Comparison of ENCODE assay signal across 8 cellular contexts in genomic region chr3:11718582-11719405, GRCh38.
A peak's percentile ranks its signal among the peaks of the same experiment; 100 is the strongest.
DNase-seq lines count a peak whose midpoint lies in the region; ATAC-seq and TF ChIP-seq lines count a peak whose summit lies in the region.

No MANE protein-coding gene starts in this region.

- peaks cover 23% of the 10 kb centered on the region for H3K27me3 Mint-ChIP-seq in activated T-helper 1 cell treated with anti-CD3 and anti-CD28 coated beads, Interleukin-12 subunit alpha, Interleukin-12 subunit beta, Interleukin-2, Interleukin-4 antibody, amounts not matched to agents 30 ng/mL and 10 ng/mL and 1 ng/mL, durations not matched to agents 14 hours and 24 hours and 36 hours (ENCODE audit: insufficient read depth)
- peaks cover 32% of the 10 kb centered on the region for H3K27me3 Mint-ChIP-seq in nephron progenitor cell (ENCODE audit: low read depth, poor library complexity)

- no peaks in the 10 kb centered on the region for H3K36me3 ChIP-seq in tibial nerve

- peak overlapping the region; percentile 78 for H3K27ac Mint-ChIP-seq in activated T-helper 1 cell treated with anti-CD3 and anti-CD28 coated beads, Interleukin-12 subunit alpha, Interleukin-12 subunit beta, Interleukin-2, Interleukin-4 antibody, amounts not matched to agents 30 ng/mL and 10 ng/mL and 1 ng/mL, durations not matched to agents 14 hours and 24 hours and 36 hours
- H3K27ac Mint-ChIP-seq in nephron progenitor cell, result peak overlapping the region; percentile 77

- no peak for TF ChIP-seq POLR2A in tibial nerve (IDR thresholded peaks at IDR 0.05)

- WGBS in tibial nerve, 2 donors, result 0% methylated on average over 12 to 15 of the region's 44 CpGs

- H3K9me3 Mint-ChIP-seq in activated T-helper 1 cell treated with anti-CD3 and anti-CD28 coated beads, Interleukin-12 subunit alpha, Interleukin-12 subunit beta, Interleukin-2, Interleukin-4 antibody, amounts not matched to agents 30 ng/mL and 10 ng/mL and 1 ng/mL, durations not matched to agents 14 hours and 24 hours and 36 hours, result no peaks in the 10 kb centered on the region
- no peaks in the 10 kb centered on the region for H3K9me3 Mint-ChIP-seq in nephron progenitor cell

- ATAC-seq in HG02870 (IDR thresholded peaks at IDR 0.05; ENCODE audit: unreplicated experiment), result peak; percentile 22

- intact Hi-C loops in activated T-helper 1 cell treated with anti-CD3 and anti-CD28 coated beads, Interleukin-12 subunit alpha, Interleukin-12 subunit beta, Interleukin-2, Interleukin-4 antibody, amounts not matched to agents 30 ng/mL and 10 ng/mL and 1 ng/mL, durations not matched to agents 14 hours and 24 hours and 36 hours (cut with micrococcal nuclease), result loop anchor here (1.0 to 10.0 kb wide), 5 partner anchors 47 to 344 kb away; partner anchors contain the start of gene VGLL4

- peaks cover 20% of the 10 kb centered on the region for H3K4me1 Mint-ChIP-seq in activated T-helper 1 cell treated with anti-CD3 and anti-CD28 coated beads, Interleukin-12 subunit alpha, Interleukin-12 subunit beta, Interleukin-2, Interleukin-4 antibody, amounts not matched to agents 30 ng/mL and 10 ng/mL and 1 ng/mL, durations not matched to agents 14 hours and 24 hours and 36 hours (ENCODE audit: low read depth)
- peaks cover 46% of the 10 kb centered on the region for H3K4me1 Mint-ChIP-seq in nephron progenitor cell

- TF ChIP-seq EP300 in tibial nerve (IDR thresholded peaks at IDR 0.05), result peak in 1 of 2 donors; percentile 22

- DNase-seq in activated gamma-delta T cell treated with Interleukin-2 at 50 U/mL for 16 hours, result peak; percentile 9
- DNase-seq in activated gamma-delta T cell (lab: John Stamatoyannopoulos, UW), result no peak
- peak; percentile 62 for DNase-seq in NCI-H748 (lab: John Stamatoyannopoulos, UW; ENCODE audit: unreplicated experiment)
- DNase-seq in activated T-helper 1 cell treated with anti-CD3 and anti-CD28 coated beads, Interleukin-12 subunit alpha, Interleukin-12 subunit beta, Interleukin-2, Interleukin-4 antibody, amounts not matched to agents 30 ng/mL and 10 ng/mL and 1 ng/mL, durations not matched to agents 14 hours and 24 hours and 36 hours (ENCODE audit: low spot score), result peak; percentile 8
- DNase-seq in fibroblast of peridontal ligament (ENCODE audit: extremely low read depth), result peak; percentile 61
- DNase-seq in nephron progenitor cell, result peak; percentile 31
- DNase-seq in tibial nerve (ENCODE audit: low spot score in 2 of 2), result peak; percentile 38 to 51

- H3K27ac ChIP-seq in tibial nerve, result peak overlapping the region; percentile 81 to 97 (median 92)

- H3K9me3 ChIP-seq in tibial nerve, result no peaks in the 10 kb centered on the region

- no peaks in the 10 kb centered on the region for H3K27me3 ChIP-seq in tibial nerve

- peak overlapping the region; percentile 86 for H3K4me3 Mint-ChIP-seq in activated T-helper 1 cell treated with anti-CD3 and anti-CD28 coated beads, Interleukin-12 subunit alpha, Interleukin-12 subunit beta, Interleukin-2, Interleukin-4 antibody, amounts not matched to agents 30 ng/mL and 10 ng/mL and 1 ng/mL, durations not matched to agents 14 hours and 24 hours and 36 hours
- peak overlapping the region; percentile 97 for H3K4me3 Mint-ChIP-seq in nephron progenitor cell

- peak overlapping the region; percentile 81 to 95 (median 92) for H3K4me3 ChIP-seq in tibial nerve

- peaks cover 0 to 43% (median 19%) of the 10 kb centered on the region in 4 donors for H3K4me1 ChIP-seq in tibial nerve

- no peaks in the 10 kb centered on the region for H3K36me3 Mint-ChIP-seq in activated T-helper 1 cell treated with anti-CD3 and anti-CD28 coated beads, Interleukin-12 subunit alpha, Interleukin-12 subunit beta, Interleukin-2, Interleukin-4 antibody, amounts not matched to agents 30 ng/mL and 10 ng/mL and 1 ng/mL, durations not matched to agents 14 hours and 24 hours and 36 hours (ENCODE audit: low read depth)
- H3K36me3 Mint-ChIP-seq in nephron progenitor cell (ENCODE audit: low read depth), result no peaks in the 10 kb centered on the region

- no peak for TF ChIP-seq CTCF in nephron progenitor cell (IDR thresholded peaks at IDR 0.05)
- no peak for TF ChIP-seq CTCF in tibial nerve (IDR thresholded peaks at IDR 0.05)
